ENCODE assay signal across 8 cellular contexts in the genomic region with DNA sequence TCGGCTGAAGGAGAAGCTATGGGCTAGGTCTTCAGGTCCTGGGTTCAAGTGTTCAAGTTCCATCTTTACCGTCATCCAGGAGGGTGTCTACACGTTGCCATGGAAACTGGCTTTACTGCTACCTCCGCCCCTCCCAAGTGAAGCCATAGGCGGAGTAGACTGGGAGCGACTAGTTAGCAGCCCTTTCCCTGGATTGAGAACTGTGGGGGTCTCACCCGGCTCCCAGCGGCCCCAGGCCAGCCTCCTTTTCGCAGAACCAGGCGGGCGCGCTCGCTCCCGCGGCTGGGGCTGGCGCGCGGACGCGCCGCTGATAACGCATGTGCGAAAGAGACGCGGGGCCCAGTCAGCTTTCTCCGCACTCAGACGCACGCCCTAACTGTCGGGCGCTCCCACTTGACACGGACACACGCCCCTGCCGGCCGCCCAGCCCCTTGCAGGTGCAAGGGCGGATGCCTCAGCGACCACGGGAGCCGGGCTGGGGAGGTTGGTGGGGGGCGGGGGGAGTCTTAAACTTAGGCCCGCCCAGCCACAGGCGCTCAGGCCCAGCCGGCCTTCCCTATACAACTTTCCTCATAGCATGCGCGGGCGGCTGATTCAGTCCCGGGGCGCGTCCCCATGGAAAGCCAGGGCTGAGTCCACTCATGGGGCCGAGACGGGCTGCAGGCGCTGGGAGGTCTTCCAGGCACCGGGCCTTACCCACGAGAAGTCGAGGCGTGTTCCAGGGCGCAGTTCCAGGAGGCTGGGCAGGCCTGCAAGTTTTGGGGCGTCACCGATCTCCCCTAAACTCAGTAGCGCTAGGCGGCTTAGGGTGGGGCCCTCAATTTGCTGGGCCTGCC. TPM values are rescaled to one million over a fixed set of nuclear protein-coding genes. Genes with fewer than 3 reads are reported as not detected.
A peak's percentile ranks its signal among the peaks of the same experiment; 100 is the strongest.
DNase-seq lines count a peak whose midpoint lies in the region; ATAC-seq and TF ChIP-seq lines count a peak whose summit lies in the region.

No MANE protein-coding gene starts in this region.

- peak; percentile 46 for TF ChIP-seq CTCF in psoas muscle (IDR thresholded peaks at IDR 0.05)

- H3K9me3 ChIP-seq in SJSA1 (replicated peaks) (no peaks in the 10 kb centered on the region), psoas muscle (no peaks in the 10 kb centered on the region)

- H3K4me1 ChIP-seq in SJSA1 (replicated peaks): peaks cover 10% of the 10 kb centered on the region
- H3K4me1 ChIP-seq in psoas muscle: peaks cover 12% of the 10 kb centered on the region

- H3K36me3 ChIP-seq in SJSA1: no peaks in the 10 kb centered on the region
- no peaks in the 10 kb centered on the region for H3K36me3 ChIP-seq in psoas muscle (ENCODE audit: insufficient read depth in 1 of 2, low read depth in 1 of 2)

- 6 to 8% (median 8%) methylated on average over 59 to 60 of the region's 60 CpGs for WGBS in psoas muscle, 3 donors

- intact Hi-C loops in left ventricle myocardium superior (cut with micrococcal nuclease) (no loop called here), psoas muscle (cut with DNase I) (no loop called here)

- H3K27me3 ChIP-seq in SJSA1 (replicated peaks) (peaks cover 19% of the 10 kb centered on the region), psoas muscle (ENCODE audit: insufficient read depth in 3 of 3, low read length in 2 of 3) (peaks cover 0 to 1% (median 0%) of the 10 kb centered on the region in 3 donors)

- peak overlapping the region; percentile 19; the same call in 1 of the 2 replicates for H3K4me3 ChIP-seq in SJSA1
- peak overlapping the region; percentile 68 for H3K4me3 ChIP-seq in psoas muscle

- H3K27ac ChIP-seq in SJSA1 (no peak overlapping the region), psoas muscle (peak overlapping the region; percentile 61)

- ATAC-seq in HG03520 (IDR thresholded peaks at IDR 0.05; ENCODE audit: unreplicated experiment): peak; percentile 44
- ATAC-seq in left ventricle myocardium superior: peak; percentile 90
- peak; percentile 89 to 97 (median 93) for ATAC-seq in psoas muscle
- no peak for ATAC-seq in GM21526 (IDR thresholded peaks at IDR 0.05; ENCODE audit: low FRiP score, unreplicated experiment)

- DNase-seq in NCI-H187 (lab: John Stamatoyannopoulos, UW) (peak; percentile 67 to 80), NCI-H187 treated with DMSO at 0.1 percent for 48 hours (lab: John Stamatoyannopoulos, UW) (no peak), SJSA1 (ENCODE audit: low read depth in 1 of 2, low spot score in 2 of 2) (peak in 1 of 2 experiments; percentile 62), left ventricle myocardium superior (peak; percentile 89), psoas muscle (peak; percentile 80 to 92)
- peak; percentile 65 for DNase-seq in activated naive CD8-positive, alpha-beta T cell treated with anti-CD3 and anti-CD28 coated beads, Interleukin-2, amount 50 U/mL, for 16 hours (ENCODE audit: low read depth, low spot score)

RNA-seq across cellular contexts. Expression of a gene that starts 7.4 kb away (rescaled TPM):
- total RNA-seq in SJSA1 (2014; rRNA removed; shearing (Covaris generic)): 4.7 and 4.8 TPM in 2 replicates
- total RNA-seq in left ventricle myocardium superior (2.3 TPM), psoas muscle (1 to 10 TPM in 1 of 4 donors, under 1 TPM in 3; 0.69 to 1.1 (median 0.77) TPM)
- polyA plus RNA-seq in psoas muscle: 1 to 10 TPM in 2 of 3 donors, under 1 TPM in 1; 0.39 to 1.3 (median 1.2) TPM

RNA-seq across cellular contexts. Expression of a gene that starts 7.7 kb away (rescaled TPM):
- total RNA-seq in SJSA1 (2014; rRNA removed; shearing (Covaris generic)): 0.21 and 0.85 TPM in 2 replicates
- total RNA-seq in left ventricle myocardium superior: 1.1 TPM
- total RNA-seq in psoas muscle: under 1 TPM in 3 of 4 donors, not detected in 1; 0.32 to 0.69 (median 0.57) TPM
- polyA plus RNA-seq in psoas muscle: under 1 TPM; 0.17 to 1.00 (median 0.39) TPM

RNA-seq across cellular contexts. Expression of a gene that starts 19.8 kb away (rescaled TPM):
- total RNA-seq in SJSA1 (2014; rRNA removed; shearing (Covaris generic)): 27.0 and 32.0 TPM in 2 replicates
- total RNA-seq in left ventricle myocardium superior: 84.2 TPM
- total RNA-seq in psoas muscle: 10 to 100 TPM; 38.4 to 50.9 (median 49.3) TPM
- polyA plus RNA-seq in psoas muscle: 10 to 100 TPM; 33.2 to 45.4 (median 41.0) TPM

RNA-seq across cellular contexts. Expression of a gene that starts 37.3 kb away (rescaled TPM):
- total RNA-seq in SJSA1 (2014; rRNA removed; shearing (Covaris generic)): not detected in 2 replicates
- total RNA-seq in left ventricle myocardium superior (not detected), psoas muscle (under 1 TPM in 2 of 4 donors, not detected in 2; 0.12 to 0.34 TPM)
- not detected for polyA plus RNA-seq in psoas muscle

RNA-seq across cellular contexts. Expression of a gene that starts 37.4 kb away (rescaled TPM):
- total RNA-seq in SJSA1 (2014; rRNA removed; shearing (Covaris generic)): not detected in 2 replicates
- total RNA-seq in left ventricle myocardium superior: 0.37 TPM
- under 1 TPM in 2 of 4 donors, not detected in 2; 0.19 to 0.56 TPM for total RNA-seq in psoas muscle
- under 1 TPM; 0.04 to 0.38 (median 0.07) TPM for polyA plus RNA-seq in psoas muscle
